ENCODE assay signal across 11 cellular contexts in the genomic region with DNA sequence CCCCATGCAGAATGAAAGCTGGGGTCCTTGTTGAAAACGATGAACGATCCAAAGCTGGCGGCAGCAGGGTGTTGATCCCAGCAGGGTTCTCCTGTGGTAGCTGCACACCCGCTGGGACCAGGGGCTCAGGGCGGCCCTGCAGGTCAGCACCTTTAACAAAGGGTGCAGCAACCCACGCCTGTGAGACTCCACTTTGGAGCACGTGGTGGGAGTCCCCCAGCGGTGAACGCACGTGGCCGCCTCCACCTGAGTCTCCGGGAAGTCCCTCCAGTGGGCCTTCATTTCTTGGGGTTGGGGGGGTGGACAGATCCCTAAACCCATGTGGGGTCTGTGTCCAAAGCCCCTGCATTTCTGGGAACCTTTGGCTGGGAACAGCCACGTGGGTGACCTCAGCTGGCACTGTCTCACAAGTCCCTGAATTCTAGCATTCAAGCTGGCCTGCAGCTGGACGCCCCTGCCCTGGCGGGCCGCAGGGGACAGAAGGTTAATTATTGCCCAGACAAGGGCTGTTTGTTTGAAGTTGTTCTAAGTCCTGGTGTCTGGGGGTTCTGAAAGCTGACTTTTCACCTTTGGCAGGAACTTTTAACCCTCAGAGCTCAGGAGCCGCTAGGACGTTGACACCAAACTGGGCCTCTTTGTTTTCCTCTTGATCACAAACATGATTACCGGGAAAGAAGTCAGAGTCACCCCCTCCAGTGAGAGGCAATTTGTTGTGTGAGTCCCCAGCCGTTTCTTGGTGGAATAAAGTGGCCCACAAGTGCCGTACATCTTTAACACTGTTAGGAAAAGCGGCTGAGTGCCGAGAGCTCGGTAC.
DNase-seq lines count a peak whose midpoint lies in the region; ATAC-seq and TF ChIP-seq lines count a peak whose summit lies in the region.
"Had no signal": no experiment of that assay in that cellular context is flagged by ENCODE, and none has a peak within 500 bp of the region (broad histone marks: within the 10 kb centered on the region; RNA-seq: fewer than 3 reads in every experiment).

No MANE protein-coding gene starts in this region.

- H3K27ac ChIP-seq in ectodermal cell (ENCODE audit: insufficient read depth, low read depth, low read length, poor library complexity, severe bottlenecking) (peak overlapping the region; percentile 67), spleen (peak overlapping the region in 5 of 8 donors; percentile 33 to 76 (median 71))
- H3K27ac ChIP-seq: neutrophil had no signal

- 74 to 75% methylated on average over 24 of the region's 24 CpGs for WGBS in ectodermal cell, 2 experiments
- 72 to 88% (median 81%) methylated on average over 17 to 24 of the region's 24 CpGs for WGBS in spleen, 5 donors

- no peak for TF ChIP-seq POLR2A in spleen (IDR thresholded peaks at IDR 0.05)

- no peak for ATAC-seq in GM21723 (IDR thresholded peaks at IDR 0.05; ENCODE audit: unreplicated experiment)
- no peak for ATAC-seq in activated naive CD8-positive, alpha-beta T cell treated with anti-CD3 and anti-CD28 coated beads, Interleukin-2, amount 50 U/mL, for 24 hours
- ATAC-seq: activated CD8-positive, alpha-beta T cell treated with anti-CD3 and anti-CD28 coated beads, Interleukin-2, amount 10 ng/mL, durations not matched to agents 7 days and 5 days had no signal

- no peaks in the 10 kb centered on the region for H3K27me3 Mint-ChIP-seq in HFFc6 (ENCODE audit: insufficient read depth)
- peaks cover 4% of the 10 kb centered on the region for H3K27me3 Mint-ChIP-seq in activated naive CD8-positive, alpha-beta T cell treated with anti-CD3 and anti-CD28 coated beads, Interleukin-2, amount 50 U/mL, for 24 hours
- no peaks in the 10 kb centered on the region for H3K27me3 Mint-ChIP-seq in activated naive CD4-positive, alpha-beta T cell treated with anti-CD3 and anti-CD28 coated beads for 36 hours (ENCODE audit: low read depth)

- no peaks in the 10 kb centered on the region for H3K9me3 ChIP-seq in ectodermal cell (ENCODE audit: control insufficient read depth, low read length)
- H3K9me3 ChIP-seq in spleen, result no peaks in the 10 kb centered on the region
- H3K9me3 ChIP-seq: neutrophil had no signal

- no peaks in the 10 kb centered on the region for H3K36me3 ChIP-seq in ectodermal cell (ENCODE audit: control insufficient read depth, insufficient read depth, low read length)
- peaks cover 0 to 12% (median 0%) of the 10 kb centered on the region in 6 donors for H3K36me3 ChIP-seq in spleen
- H3K36me3 ChIP-seq: neutrophil had no signal

- peaks cover 15% of the 10 kb centered on the region for H3K4me1 ChIP-seq in ectodermal cell (ENCODE audit: control insufficient read depth, insufficient read depth, low read length)
- peaks cover 0 to 60% (median 25%) of the 10 kb centered on the region in 6 donors for H3K4me1 ChIP-seq in spleen

- peaks cover 13% of the 10 kb centered on the region for H3K36me3 Mint-ChIP-seq in HFFc6 (ENCODE audit: low read depth)
- no peaks in the 10 kb centered on the region for H3K36me3 Mint-ChIP-seq in activated naive CD8-positive, alpha-beta T cell treated with anti-CD3 and anti-CD28 coated beads, Interleukin-2, amount 50 U/mL, for 24 hours (ENCODE audit: low read depth)
- H3K36me3 Mint-ChIP-seq in activated naive CD4-positive, alpha-beta T cell treated with anti-CD3 and anti-CD28 coated beads for 36 hours (ENCODE audit: low read depth), result no peaks in the 10 kb centered on the region

- CTCF ChIA-PET in activated naive CD4-positive, alpha-beta T cell treated with anti-CD3 and anti-CD28 coated beads for 36 hours (lab: Charles Lee), result interaction anchor here (0.7 to 1.4 kb wide), 2 partner anchors 9 to 200 kb away, joined by 3 read pairs; no protein-coding TSS in a partner anchor

- H3K4me3 ChIP-seq in ectodermal cell (ENCODE audit: insufficient read depth, low read depth, low read length), result no peak overlapping the region
- H3K4me3 ChIP-seq in spleen, result no peak overlapping the region

- peak overlapping the region; percentile 64 for H3K4me3 Mint-ChIP-seq in HFFc6
- H3K4me3 Mint-ChIP-seq in activated naive CD8-positive, alpha-beta T cell treated with anti-CD3 and anti-CD28 coated beads, Interleukin-2, amount 50 U/mL, for 24 hours, result no peak overlapping the region
- no peak overlapping the region for H3K4me3 Mint-ChIP-seq in activated naive CD4-positive, alpha-beta T cell treated with anti-CD3 and anti-CD28 coated beads for 36 hours
- H3K4me3 Mint-ChIP-seq: activated CD8-positive, alpha-beta T cell treated with anti-CD3 and anti-CD28 coated beads, Interleukin-2, amount 10 ng/mL, durations not matched to agents 7 days and 5 days had no signal

- peaks cover 30% of the 10 kb centered on the region for H3K4me1 Mint-ChIP-seq in HFFc6 (ENCODE audit: low read depth)
- H3K4me1 Mint-ChIP-seq in activated naive CD8-positive, alpha-beta T cell treated with anti-CD3 and anti-CD28 coated beads, Interleukin-2, amount 50 U/mL, for 24 hours, result peaks cover 15% of the 10 kb centered on the region
- H3K4me1 Mint-ChIP-seq in activated naive CD4-positive, alpha-beta T cell treated with anti-CD3 and anti-CD28 coated beads for 36 hours (ENCODE audit: low read depth), result peaks cover 14% of the 10 kb centered on the region

- no peak for TF ChIP-seq CTCF in HFFc6 (IDR thresholded peaks at IDR 0.05)
- TF ChIP-seq CTCF in spleen (IDR thresholded peaks at IDR 0.05 in 8 of 11, conservative IDR thresholded peaks at IDR 0.05 in 3 of 11), result no peak

- intact Hi-C loops in spleen (cut with DNase I; ENCODE audit: low total_unique reads), result no loop called here
- intact Hi-C loops in activated naive CD4-positive, alpha-beta T cell treated with anti-CD3 and anti-CD28 coated beads for 36 hours (cut with micrococcal nuclease), result no loop called here

- no peaks in the 10 kb centered on the region for H3K9me3 Mint-ChIP-seq in HFFc6
- no peaks in the 10 kb centered on the region for H3K9me3 Mint-ChIP-seq in activated naive CD8-positive, alpha-beta T cell treated with anti-CD3 and anti-CD28 coated beads, Interleukin-2, amount 50 U/mL, for 24 hours
- no peaks in the 10 kb centered on the region for H3K9me3 Mint-ChIP-seq in activated naive CD4-positive, alpha-beta T cell treated with anti-CD3 and anti-CD28 coated beads for 36 hours

- H3K27me3 ChIP-seq in ectodermal cell (ENCODE audit: control insufficient read depth, insufficient read depth, low read length, poor library complexity, severe bottlenecking), result no peaks in the 10 kb centered on the region
- H3K27me3 ChIP-seq in spleen (replicated peaks in 1 of 7), result peaks cover 0 to 11% (median 0%) of the 10 kb centered on the region in 7 donors

- no peak for DNase-seq in HFFc6
- peak; percentile 87 for DNase-seq in medulla oblongata (ENCODE audit: extremely low spot score)
- DNase-seq in spleen, result peak; percentile 61
- no peak for DNase-seq in DMS153 (lab: John Stamatoyannopoulos, UW)
- DNase-seq in activated naive CD8-positive, alpha-beta T cell treated with anti-CD3 and anti-CD28 coated beads, Interleukin-2, amount 50 U/mL, for 24 hours, result no peak
- no peak for DNase-seq in activated naive CD4-positive, alpha-beta T cell treated with anti-CD3 and anti-CD28 coated beads for 36 hours
- DNase-seq: activated CD8-positive, alpha-beta T cell treated with anti-CD3 and anti-CD28 coated beads, Interleukin-2, amount 10 ng/mL, durations not matched to agents 7 days and 5 days; DMS 273 treated with DMSO at 0.1 percent for 48 hours had no signal

- peak overlapping the region; percentile 97 for H3K27ac Mint-ChIP-seq in HFFc6
- no peak overlapping the region for H3K27ac Mint-ChIP-seq in activated naive CD8-positive, alpha-beta T cell treated with anti-CD3 and anti-CD28 coated beads, Interleukin-2, amount 50 U/mL, for 24 hours
- no peak overlapping the region for H3K27ac Mint-ChIP-seq in activated naive CD4-positive, alpha-beta T cell treated with anti-CD3 and anti-CD28 coated beads for 36 hours
- H3K27ac Mint-ChIP-seq: activated CD8-positive, alpha-beta T cell treated with anti-CD3 and anti-CD28 coated beads, Interleukin-2, amount 10 ng/mL, durations not matched to agents 7 days and 5 days had no signal

Comparison
In these comparisons a context has a peak if more than half of its experiments do, and no peak if none do; other contexts are left out.
1. DNase-seq: peak in medulla oblongata (single experiment) and spleen (single experiment); none in HFFc6 (single experiment), DMS153 (single experiment), activated naive CD8-positive, alpha-beta T cell treated with anti-CD3 and anti-CD28 coated beads, Interleukin-2, amount 50 U/mL, for 24 hours (single experiment) and activated naive CD4-positive, alpha-beta T cell treated with anti-CD3 and anti-CD28 coated beads for 36 hours (single experiment).